ENCODE assay signal across 8 cellular contexts in genomic region chr5:61334224-61335196, GRCh38. TPM values are rescaled to one million over a fixed set of nuclear protein-coding genes. Genes with fewer than 3 reads are reported as not detected.
A peak's percentile ranks its signal among the peaks of the same experiment; 100 is the strongest.
DNase-seq lines count a peak whose midpoint lies in the region; ATAC-seq and TF ChIP-seq lines count a peak whose summit lies in the region.

No MANE protein-coding gene starts in this region.

- H2AFZ ChIP-seq in MM.1S (ENCODE audit: low read length): no peak overlapping the region

- peak overlapping the region; percentile 92 to 98 for H3K4me3 Mint-ChIP-seq in CD14-positive monocyte
- peak overlapping the region; percentile 86 for H3K4me3 Mint-ChIP-seq in dendritic cell treated with granulocyte-macrophage colony-stimulating factor and Interleukin-4, amounts not matched to agents 40 ng/mL and 50 ng/mL, for 4 days

- H3K36me3 ChIP-seq in MM.1S (replicated peaks; ENCODE audit: insufficient read depth, low read length): no peaks in the 10 kb centered on the region

- peaks cover 3 to 10% (median 8%) of the 10 kb centered on the region in 7 donors for H3K9me3 Mint-ChIP-seq in CD14-positive monocyte
- H3K9me3 Mint-ChIP-seq in dendritic cell treated with granulocyte-macrophage colony-stimulating factor and Interleukin-4, amounts not matched to agents 40 ng/mL and 50 ng/mL, for 4 days: peaks cover 12% of the 10 kb centered on the region

- H3K79me2 ChIP-seq in MM.1S (ENCODE audit: low read length): peaks cover 66% of the 10 kb centered on the region

- peak overlapping the region; percentile 90 for H3K4me3 ChIP-seq in MM.1S (ENCODE audit: low read length)

- DNase-seq in CD14-positive monocyte (ENCODE audit: low spot score) (no peak), MM.1S (no peak), myocyte (ENCODE audit: low read depth) (peak; percentile 41), CD1c-positive myeloid dendritic cell (ENCODE audit: extremely low spot score) (no peak), NCI-H748 (lab: John Stamatoyannopoulos, UW; ENCODE audit: unreplicated experiment) (no peak), DMS153 treated with DMSO at 0.1 percent for 48 hours (lab: John Stamatoyannopoulos, UW; ENCODE audit: unreplicated experiment) (no peak)

- no peak for ATAC-seq in GM21737 (IDR thresholded peaks at IDR 0.05; ENCODE audit: unreplicated experiment)

- intact Hi-C loops in CD14-positive monocyte (cut with micrococcal nuclease): loop anchor here (5.0 to 10.0 kb wide), 4 partner anchors 57 to 280 kb away; partner anchors contain the start of gene SMIM15 (in 1 of the 2)
- intact Hi-C loops in dendritic cell treated with granulocyte-macrophage colony-stimulating factor and Interleukin-4, amounts not matched to agents 40 ng/mL and 50 ng/mL, for 4 days (cut with micrococcal nuclease): loop anchor here (5.0 to 10.0 kb wide), 2 partner anchors 277 to 320 kb away; no protein-coding TSS in a partner anchor

- no peaks in the 10 kb centered on the region for H3K27me3 Mint-ChIP-seq in CD14-positive monocyte (ENCODE audit: low read depth in 3 of 3)
- no peaks in the 10 kb centered on the region for H3K27me3 Mint-ChIP-seq in dendritic cell treated with granulocyte-macrophage colony-stimulating factor and Interleukin-4, amounts not matched to agents 40 ng/mL and 50 ng/mL, for 4 days

- no peaks in the 10 kb centered on the region for H3K9me3 ChIP-seq in MM.1S (replicated peaks; ENCODE audit: insufficient read depth, low read length)

- H3K27ac Mint-ChIP-seq in CD14-positive monocyte: peak overlapping the region; percentile 1 to 95 (median 71)
- peak overlapping the region; percentile 94 for H3K27ac Mint-ChIP-seq in dendritic cell treated with granulocyte-macrophage colony-stimulating factor and Interleukin-4, amounts not matched to agents 40 ng/mL and 50 ng/mL, for 4 days

- H3K27ac ChIP-seq in MM.1S (ENCODE audit: low read length): no peak overlapping the region

- peak overlapping the region; percentile 66; the same call in 1 of the 2 replicates for H3K9ac ChIP-seq in MM.1S (ENCODE audit: low read length)

- H3K4me1 ChIP-seq in MM.1S (ENCODE audit: low read length): peaks cover 6% of the 10 kb centered on the region

- H3K9me2 ChIP-seq in MM.1S (replicated peaks; ENCODE audit: insufficient read depth, low read length): no peaks in the 10 kb centered on the region

- TF ChIP-seq CTCF in CD14-positive monocyte (IDR thresholded peaks at IDR 0.05) (no peak), MM.1S (IDR thresholded peaks at IDR 0.05; ENCODE audit: low read length) (no peak)

- peak overlapping the region; percentile 78 for H3K4me2 ChIP-seq in MM.1S (ENCODE audit: low read depth, low read length)

- no peaks in the 10 kb centered on the region for H3K27me3 ChIP-seq in MM.1S (replicated peaks; ENCODE audit: insufficient read depth, low read length)

- H3F3A ChIP-seq in MM.1S (ENCODE audit: insufficient read depth, low read length): peaks cover 11% of the 10 kb centered on the region

- H3K4me1 Mint-ChIP-seq in CD14-positive monocyte: peaks cover 56% of the 10 kb centered on the region
- H3K4me1 Mint-ChIP-seq in dendritic cell treated with granulocyte-macrophage colony-stimulating factor and Interleukin-4, amounts not matched to agents 40 ng/mL and 50 ng/mL, for 4 days (ENCODE audit: low read depth): peaks cover 49% of the 10 kb centered on the region

- no peaks in the 10 kb centered on the region for H4K20me1 ChIP-seq in MM.1S (ENCODE audit: insufficient read depth, low read length)

- peaks cover 31 to 44% of the 10 kb centered on the region in 2 donors for H3K36me3 Mint-ChIP-seq in CD14-positive monocyte
- peaks cover 73% of the 10 kb centered on the region for H3K36me3 Mint-ChIP-seq in dendritic cell treated with granulocyte-macrophage colony-stimulating factor and Interleukin-4, amounts not matched to agents 40 ng/mL and 50 ng/mL, for 4 days (ENCODE audit: low read depth)

RNA-seq across cellular contexts. Expression of gene ZSWIM6, which starts 2.5 kb away (rescaled TPM):
- polyA plus RNA-seq in CD14-positive monocyte: 1 to 10 TPM; 1.7 to 2.7 TPM
- 8.7 and 9.7 TPM in 2 replicates for total RNA-seq in myocyte
- 11.5 TPM for polyA plus RNA-seq in myocyte (2012)
